In genomic region chr6:16086970-16087369, GRCh38 we compare ENCODE assay signal across 3 cellular contexts.
"Had no signal": no experiment of that assay in that cellular context is flagged by ENCODE, and none has a peak within 500 bp of the region (broad histone marks: within the 10 kb centered on the region; RNA-seq: fewer than 3 reads in every experiment).

No MANE protein-coding gene starts in this region.

- DNase-seq: GDM1, GF-D8 had no signal

- H3K4me3 ChIP-seq: GM12878 had no signal

- ATAC-seq: GM12878 had no signal
